Comparison of ENCODE assay signal across 8 cellular contexts in the genomic region with DNA sequence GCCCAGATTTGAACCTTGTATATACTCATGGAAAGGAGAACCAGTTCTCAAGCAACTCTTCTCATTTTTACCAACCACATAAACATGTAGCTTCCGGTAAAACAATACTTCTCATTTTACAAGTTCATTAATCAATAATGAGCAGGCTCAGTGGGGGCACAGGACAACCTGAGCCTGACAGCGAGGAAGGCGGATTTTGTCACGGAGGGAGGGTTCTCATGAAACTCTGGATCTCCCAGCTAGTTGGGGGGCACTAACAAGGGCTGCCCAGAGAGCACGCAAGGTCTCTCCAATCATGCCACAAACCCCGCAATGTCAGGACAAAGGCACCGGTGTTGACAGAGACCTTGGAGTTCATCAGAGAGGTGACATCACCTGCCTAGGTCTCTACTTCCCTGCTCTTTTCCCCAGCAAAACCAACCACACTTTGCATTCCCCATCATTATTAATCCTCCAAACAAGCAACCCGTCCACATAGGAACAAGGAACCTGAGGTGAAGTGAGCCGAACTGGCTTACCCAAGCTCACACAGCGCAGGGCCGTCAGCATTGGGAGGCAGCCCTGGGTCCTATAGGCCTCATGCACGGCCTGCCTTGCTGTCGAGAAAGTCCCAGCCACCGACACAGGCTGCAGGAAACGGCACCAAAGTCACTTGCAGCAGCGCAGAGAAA.
DNase-seq lines count a peak whose midpoint lies in the region; ATAC-seq and TF ChIP-seq lines count a peak whose summit lies in the region.

No MANE protein-coding gene starts in this region.

- H3K9me3 ChIP-seq in effector memory CD4-positive, alpha-beta T cell (ENCODE audit: control insufficient read depth, low read length): no peaks in the 10 kb centered on the region
- H3K9me3 ChIP-seq in thyroid gland: no peaks in the 10 kb centered on the region

- H3K27me3 ChIP-seq in effector memory CD4-positive, alpha-beta T cell (replicated peaks; ENCODE audit: control insufficient read depth, insufficient read depth, low read length, poor library complexity, severe bottlenecking): no peaks in the 10 kb centered on the region
- H3K27me3 ChIP-seq in thyroid gland: no peaks in the 10 kb centered on the region

- peaks cover 16% of the 10 kb centered on the region for H3K36me3 ChIP-seq in effector memory CD4-positive, alpha-beta T cell (ENCODE audit: control insufficient read depth, insufficient read depth, low read length)
- no peaks in the 10 kb centered on the region for H3K36me3 ChIP-seq in thyroid gland

- H3K27ac Mint-ChIP-seq in activated T-cell treated with anti-CD3 and anti-CD28 coated beads, Interleukin-2, amount 50 U/mL, for 24 hours: peak overlapping the region; percentile 99

- no peak overlapping the region for H3K4me3 ChIP-seq in effector memory CD4-positive, alpha-beta T cell (ENCODE audit: insufficient read depth, low read depth, low read length, poor library complexity, severe bottlenecking)
- no peak overlapping the region for H3K4me3 ChIP-seq in thyroid gland (replicated peaks in 1 of 3)

- H3K36me3 Mint-ChIP-seq in activated T-cell treated with anti-CD3 and anti-CD28 coated beads, Interleukin-2, amount 50 U/mL, for 24 hours (ENCODE audit: low read depth): peaks cover 99% of the 10 kb centered on the region

- no peak for TF ChIP-seq CTCF in thyroid gland (IDR thresholded peaks at IDR 0.05)

- TF ChIP-seq POLR2A in thyroid gland (IDR thresholded peaks at IDR 0.05): no peak

- peak overlapping the region; percentile 55 for H3K4me3 Mint-ChIP-seq in activated T-cell treated with anti-CD3 and anti-CD28 coated beads, Interleukin-2, amount 50 U/mL, for 24 hours

- peaks cover 95% of the 10 kb centered on the region for H3K4me1 Mint-ChIP-seq in activated T-cell treated with anti-CD3 and anti-CD28 coated beads, Interleukin-2, amount 50 U/mL, for 24 hours (ENCODE audit: low read depth)

- WGBS in thyroid gland, 2 donors: 78 to 90% methylated on average over 16 of the region's 16 CpGs

- no peak for DNase-seq in activated T-cell treated with anti-CD3 and anti-CD28 coated beads, Interleukin-2, amount 50 U/mL, for 24 hours
- no peak for DNase-seq in activated T-cell treated with anti-CD3 and anti-CD28 coated beads for 4 hours
- DNase-seq in T-helper 1 cell: peak in 3 of 5 donors; percentile 37 to 43 (median 41)
- peak; percentile 46 to 50 (median 49) for DNase-seq in effector memory CD4-positive, alpha-beta T cell
- no peak for DNase-seq in thyroid gland
- no peak for DNase-seq in pons (ENCODE audit: low spot score)
- no peak for DNase-seq in NCI-H1436 treated with DMSO at 0.1 percent for 48 hours (lab: John Stamatoyannopoulos, UW)

- H3K9me3 Mint-ChIP-seq in activated T-cell treated with anti-CD3 and anti-CD28 coated beads, Interleukin-2, amount 50 U/mL, for 24 hours: no peaks in the 10 kb centered on the region

- H3K4me1 ChIP-seq in effector memory CD4-positive, alpha-beta T cell (ENCODE audit: control insufficient read depth, insufficient read depth, low read length, poor library complexity, severe bottlenecking): peaks cover 62% of the 10 kb centered on the region
- H3K4me1 ChIP-seq in thyroid gland: peaks cover 84 to 93% of the 10 kb centered on the region in 2 donors

- H3K27ac ChIP-seq in effector memory CD4-positive, alpha-beta T cell (ENCODE audit: insufficient read depth, low read length, poor library complexity, severe bottlenecking): peak overlapping the region; percentile 58
- H3K27ac ChIP-seq in thyroid gland: peak overlapping the region; percentile 95 to 97 (median 96)

- intact Hi-C loops in thyroid gland (cut with DNase I): no loop called here

- H3K27me3 Mint-ChIP-seq in activated T-cell treated with anti-CD3 and anti-CD28 coated beads, Interleukin-2, amount 50 U/mL, for 24 hours: no peaks in the 10 kb centered on the region

- no peak for ATAC-seq in HG03039 (IDR thresholded peaks at IDR 0.05; ENCODE audit: unreplicated experiment)

Comparison
In these comparisons a context has a peak if more than half of its experiments do, and no peak if none do; other contexts are left out.
1. DNase-seq: peak in T-helper 1 cell (3 of 5) and effector memory CD4-positive, alpha-beta T cell (3 of 3); none in activated T-cell treated with anti-CD3 and anti-CD28 coated beads, Interleukin-2, amount 50 U/mL, for 24 hours (single experiment), activated T-cell treated with anti-CD3 and anti-CD28 coated beads for 4 hours (single experiment), thyroid gland (0 of 2), pons (single experiment) and NCI-H1436 treated with DMSO at 0.1 percent for 48 hours (single experiment).